5 cellular contexts compared by ENCODE assay signal in the genomic region with DNA sequence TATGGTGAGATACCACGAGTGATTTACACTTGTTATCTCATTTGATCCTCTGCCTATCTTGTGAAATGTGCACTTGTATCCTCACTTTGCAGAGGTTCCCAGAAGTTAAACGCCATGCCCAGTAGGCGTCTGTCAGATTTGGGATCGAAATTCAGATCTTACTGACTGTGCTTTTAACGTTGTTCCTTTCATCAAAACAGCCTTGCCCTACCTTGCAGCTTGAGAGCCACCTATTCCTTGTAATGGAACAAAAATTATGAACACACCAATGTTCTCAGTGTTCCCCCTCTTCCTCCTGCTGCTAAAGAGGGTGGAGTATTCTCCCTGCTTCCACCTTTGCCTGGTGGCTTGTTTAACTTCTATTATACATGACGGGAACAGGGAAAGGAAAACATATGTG.
"Had no signal": no experiment of that assay in that cellular context is flagged by ENCODE, and none has a peak within 500 bp of the region (broad histone marks: within the 10 kb centered on the region; RNA-seq: fewer than 3 reads in every experiment).

No MANE protein-coding gene starts in this region.

- H3K4me3 Mint-ChIP-seq: H9 had no signal

- DNase-seq: GOT3, H9, HCEC 1CT, IMR-90 had no signal

- H3K4me3 ChIP-seq: K562 had no signal

- H3K27ac Mint-ChIP-seq: H9 had no signal

- H3K9me3 Mint-ChIP-seq: H9 had no signal

- ATAC-seq: K562 had no signal
